ENCODE assay signal across 1 cellular context in the genomic region with DNA sequence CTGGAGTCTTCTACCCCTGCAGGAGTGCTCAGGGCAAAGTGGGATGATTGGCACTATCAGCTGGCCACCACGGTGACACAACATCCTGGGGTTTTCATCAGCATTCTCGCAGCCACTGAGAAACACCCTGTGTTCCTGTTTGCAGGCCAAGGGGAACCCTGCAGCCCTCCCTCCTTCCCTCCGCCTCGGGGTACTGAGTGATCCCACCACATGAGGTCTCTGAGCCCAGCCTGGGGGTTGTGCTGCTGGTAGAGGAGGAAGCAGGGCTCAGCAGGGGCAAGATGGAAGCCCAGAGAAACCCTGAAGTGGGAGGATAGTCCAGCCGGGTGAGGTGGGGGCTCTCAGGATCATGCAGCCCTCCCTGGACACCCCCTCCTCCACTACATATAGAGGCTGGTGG.
TF ChIP-seq lines count a peak whose summit lies in the region.

A gene with protein sequence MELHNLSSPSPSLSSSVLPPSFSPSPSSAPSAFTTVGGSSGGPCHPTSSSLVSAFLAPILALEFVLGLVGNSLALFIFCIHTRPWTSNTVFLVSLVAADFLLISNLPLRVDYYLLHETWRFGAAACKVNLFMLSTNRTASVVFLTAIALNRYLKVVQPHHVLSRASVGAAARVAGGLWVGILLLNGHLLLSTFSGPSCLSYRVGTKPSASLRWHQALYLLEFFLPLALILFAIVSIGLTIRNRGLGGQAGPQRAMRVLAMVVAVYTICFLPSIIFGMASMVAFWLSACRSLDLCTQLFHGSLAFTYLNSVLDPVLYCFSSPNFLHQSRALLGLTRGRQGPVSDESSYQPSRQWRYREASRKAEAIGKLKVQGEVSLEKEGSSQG (minus strand): TSS at position 40 of the 400 bp plus-strand sequence. CDS start 73 bp downstream, outside the sequence.

TF ChIP-seq in H1, 55 proteins besides CTCF, POLR2A, EP300 and RAD21:
- no peak for TF ChIP-seq SUZ12 (IDR thresholded peaks at IDR 0.05; ENCODE audit: low read length)
- no peak for TF ChIP-seq NANOG (IDR thresholded peaks at IDR 0.05; ENCODE audit: insufficient read depth, low read depth, low read length, poor library complexity, severe bottlenecking)
- no peak for TF ChIP-seq FOSL1 (IDR thresholded peaks at IDR 0.05; ENCODE audit: insufficient read depth, low read depth, low read length)
- TF ChIP-seq, protein P1, sequence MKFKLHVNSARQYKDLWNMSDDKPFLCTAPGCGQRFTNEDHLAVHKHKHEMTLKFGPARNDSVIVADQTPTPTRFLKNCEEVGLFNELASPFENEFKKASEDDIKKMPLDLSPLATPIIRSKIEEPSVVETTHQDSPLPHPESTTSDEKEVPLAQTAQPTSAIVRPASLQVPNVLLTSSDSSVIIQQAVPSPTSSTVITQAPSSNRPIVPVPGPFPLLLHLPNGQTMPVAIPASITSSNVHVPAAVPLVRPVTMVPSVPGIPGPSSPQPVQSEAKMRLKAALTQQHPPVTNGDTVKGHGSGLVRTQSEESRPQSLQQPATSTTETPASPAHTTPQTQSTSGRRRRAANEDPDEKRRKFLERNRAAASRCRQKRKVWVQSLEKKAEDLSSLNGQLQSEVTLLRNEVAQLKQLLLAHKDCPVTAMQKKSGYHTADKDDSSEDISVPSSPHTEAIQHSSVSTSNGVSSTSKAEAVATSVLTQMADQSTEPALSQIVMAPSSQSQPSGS (IDR thresholded peaks at IDR 0.05; ENCODE audit: low read length): no peak
- TF ChIP-seq CBX8 (IDR thresholded peaks at IDR 0.05; ENCODE audit: borderline replicate concordance, low read depth, low read length): no peak
- TF ChIP-seq KDM5A (IDR thresholded peaks at IDR 0.05; ENCODE audit: low read length): no peak
- TF ChIP-seq BRCA1 (IDR thresholded peaks at IDR 0.05; ENCODE audit: low read depth, low read length): no peak
- no peak for TF ChIP-seq EGR1 (IDR thresholded peaks at IDR 0.05; ENCODE audit: borderline replicate concordance, low read depth, low read length)
- no peak for TF ChIP-seq SAP30 (IDR thresholded peaks at IDR 0.05; ENCODE audit: insufficient read depth, insufficient replicate concordance, low read length)
- no peak for TF ChIP-seq MAFK (IDR thresholded peaks at IDR 0.05; ENCODE audit: low read depth, low read length)
- TF ChIP-seq ASH2L (IDR thresholded peaks at IDR 0.05; ENCODE audit: low read length): no peak
- TF ChIP-seq BACH1 (IDR thresholded peaks at IDR 0.05; ENCODE audit: low read length): no peak
- no peak for TF ChIP-seq CREB1 (IDR thresholded peaks at IDR 0.05)
- TF ChIP-seq, protein P2, sequence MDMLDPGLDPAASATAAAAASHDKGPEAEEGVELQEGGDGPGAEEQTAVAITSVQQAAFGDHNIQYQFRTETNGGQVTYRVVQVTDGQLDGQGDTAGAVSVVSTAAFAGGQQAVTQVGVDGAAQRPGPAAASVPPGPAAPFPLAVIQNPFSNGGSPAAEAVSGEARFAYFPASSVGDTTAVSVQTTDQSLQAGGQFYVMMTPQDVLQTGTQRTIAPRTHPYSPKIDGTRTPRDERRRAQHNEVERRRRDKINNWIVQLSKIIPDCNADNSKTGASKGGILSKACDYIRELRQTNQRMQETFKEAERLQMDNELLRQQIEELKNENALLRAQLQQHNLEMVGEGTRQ (IDR thresholded peaks at IDR 0.05; ENCODE audit: low read length): no peak
- no peak for TF ChIP-seq YY1 (IDR thresholded peaks at IDR 0.05; ENCODE audit: low read depth, low read length)
- TF ChIP-seq KDM4A (IDR thresholded peaks at IDR 0.05; ENCODE audit: low read depth, low read length, severe bottlenecking): no peak
